Comparison of ENCODE assay signal across 1 cellular context in the genomic region with DNA sequence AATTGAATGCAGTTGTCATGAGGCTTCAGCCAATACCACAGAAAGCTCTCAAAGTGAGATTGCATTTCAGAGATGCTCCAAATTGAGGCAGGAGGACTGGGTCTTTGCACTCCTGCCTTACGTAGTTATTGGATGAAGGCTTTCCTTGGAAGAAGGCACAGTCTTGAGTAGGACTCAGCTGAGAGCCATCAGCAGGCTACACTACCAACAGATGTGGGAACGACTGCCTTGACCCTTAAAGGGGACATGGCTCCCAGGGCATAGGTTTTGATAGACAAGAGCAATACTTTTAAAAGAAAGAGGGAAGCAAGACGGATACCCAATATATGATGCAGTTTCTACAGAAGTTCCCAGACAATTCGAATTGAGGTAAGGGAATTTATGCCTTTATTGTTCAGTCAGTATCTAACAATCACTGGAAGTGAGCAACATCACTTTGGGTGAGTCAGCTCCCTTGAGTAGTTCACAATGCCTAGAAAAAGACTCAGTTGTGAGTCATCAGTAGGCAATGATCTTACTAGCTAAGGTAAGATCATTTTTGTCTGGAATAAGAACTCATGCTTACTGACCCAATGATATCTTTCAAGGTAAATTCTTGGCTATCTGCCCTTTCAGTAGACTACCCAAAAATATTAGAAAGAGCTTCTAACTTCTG.
A peak's percentile ranks its signal among the peaks of the same experiment; 100 is the strongest.
TF ChIP-seq lines count a peak whose summit lies in the region.

No MANE protein-coding gene starts in this region.

TF ChIP-seq in SK-N-SH, 30 proteins besides CTCF, POLR2A, EP300 and RAD21 (continued from another document):
- TF ChIP-seq, protein P1, sequence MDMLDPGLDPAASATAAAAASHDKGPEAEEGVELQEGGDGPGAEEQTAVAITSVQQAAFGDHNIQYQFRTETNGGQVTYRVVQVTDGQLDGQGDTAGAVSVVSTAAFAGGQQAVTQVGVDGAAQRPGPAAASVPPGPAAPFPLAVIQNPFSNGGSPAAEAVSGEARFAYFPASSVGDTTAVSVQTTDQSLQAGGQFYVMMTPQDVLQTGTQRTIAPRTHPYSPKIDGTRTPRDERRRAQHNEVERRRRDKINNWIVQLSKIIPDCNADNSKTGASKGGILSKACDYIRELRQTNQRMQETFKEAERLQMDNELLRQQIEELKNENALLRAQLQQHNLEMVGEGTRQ (IDR thresholded peaks at IDR 0.05; ENCODE audit: borderline replicate concordance, low read depth, low read length), result no peak
- TF ChIP-seq FOSL2 (IDR thresholded peaks at IDR 0.05; ENCODE audit: borderline replicate concordance, low read depth) (peak; percentile 99), TCF12 (IDR thresholded peaks at IDR 0.05) (peak; percentile 88), GATA2 (CRISPR knock-in tag; IDR thresholded peaks at IDR 0.05) (no peak), FOXJ3 (CRISPR knock-in tag; IDR thresholded peaks at IDR 0.05) (no peak), RFX5 (IDR thresholded peaks at IDR 0.05; ENCODE audit: low read length) (no peak), RXRA (IDR thresholded peaks at IDR 0.05; ENCODE audit: borderline replicate concordance, low read depth) (peak; percentile 49; the same call in 1 of the 2 replicates), SMC3 (IDR thresholded peaks at IDR 0.05; ENCODE audit: low read depth, low read length) (no peak)
- TF ChIP-seq, protein P2, sequence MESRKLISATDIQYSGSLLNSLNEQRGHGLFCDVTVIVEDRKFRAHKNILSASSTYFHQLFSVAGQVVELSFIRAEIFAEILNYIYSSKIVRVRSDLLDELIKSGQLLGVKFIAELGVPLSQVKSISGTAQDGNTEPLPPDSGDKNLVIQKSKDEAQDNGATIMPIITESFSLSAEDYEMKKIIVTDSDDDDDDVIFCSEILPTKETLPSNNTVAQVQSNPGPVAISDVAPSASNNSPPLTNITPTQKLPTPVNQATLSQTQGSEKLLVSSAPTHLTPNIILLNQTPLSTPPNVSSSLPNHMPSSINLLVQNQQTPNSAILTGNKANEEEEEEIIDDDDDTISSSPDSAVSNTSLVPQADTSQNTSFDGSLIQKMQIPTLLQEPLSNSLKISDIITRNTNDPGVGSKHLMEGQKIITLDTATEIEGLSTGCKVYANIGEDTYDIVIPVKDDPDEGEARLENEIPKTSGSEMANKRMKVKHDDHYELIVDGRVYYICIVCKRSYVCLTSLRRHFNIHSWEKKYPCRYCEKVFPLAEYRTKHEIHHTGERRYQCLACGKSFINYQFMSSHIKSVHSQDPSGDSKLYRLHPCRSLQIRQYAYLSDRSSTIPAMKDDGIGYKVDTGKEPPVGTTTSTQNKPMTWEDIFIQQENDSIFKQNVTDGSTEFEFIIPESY (IDR thresholded peaks at IDR 0.05; ENCODE audit: borderline replicate concordance, low read depth), result peak; percentile 43; the same call in 1 of the 2 replicates
